In genomic region chr18:31343454-31343853, GRCh38 we compare ENCODE assay signal across 26 cellular contexts. TPM values are rescaled to one million over a fixed set of nuclear protein-coding genes. Genes with fewer than 3 reads are reported as not detected.
"Had no signal": no experiment of that assay in that cellular context is flagged by ENCODE, and none has a peak within 500 bp of the region (broad histone marks: within the 10 kb centered on the region; RNA-seq: fewer than 3 reads in every experiment).

No MANE protein-coding gene starts in this region.

- H3K36me3 ChIP-seq: brain microvascular endothelial cell, cardiac muscle cell, Peyer's patch, SJSA1 had no signal

- DNase-seq: activated CD4-positive, alpha-beta T cell treated with anti-CD3 and anti-CD28 coated beads for 1 hour; activated CD4-positive, alpha-beta T cell treated with anti-CD3 and anti-CD28 coated beads, Interleukin-2, amount 10 ng/mL, durations not matched to agents 24 days and 14 days; activated CD4-positive, alpha-beta T cell treated with anti-CD3 and anti-CD28 coated beads, Interleukin-2, amount 50 U/mL, for 48 hours; activated CD8-positive, alpha-beta memory T cell treated with anti-CD3 and anti-CD28 coated beads, Interleukin-2, amount 10 ng/mL, durations not matched to agents 7 days and 5 days; activated effector memory CD4-positive, alpha-beta T cell treated with Interleukin-2 at 50 U/mL for 16 hours; activated naive CD4-positive, alpha-beta T cell; activated T-cell treated with anti-CD3 and anti-CD28 coated beads, Interleukin-2, amount 50 U/mL, for 24 hours; amygdala; brain microvascular endothelial cell; cerebellar nuclear complex; NCI-H1048; NCI-H146; NCI-H187 treated with DMSO at 0.1 percent for 48 hours; NCI-H2081 treated with DMSO at 0.1 percent for 48 hours; NCI-H446; NCI-H524; Peyer's patch; Right ventricle myocardium superior; T-helper 17 cell; T-helper 9 cell had no signal

- H3K9me3 Mint-ChIP-seq: activated CD4-positive, alpha-beta T cell treated with anti-CD3 and anti-CD28 coated beads, Interleukin-2, amount 10 ng/mL, durations not matched to agents 24 days and 14 days; activated T-cell treated with anti-CD3 and anti-CD28 coated beads, Interleukin-2, amount 50 U/mL, for 24 hours had no signal

- H3K4me3 Mint-ChIP-seq: activated CD4-positive, alpha-beta T cell treated with anti-CD3 and anti-CD28 coated beads, Interleukin-2, amount 10 ng/mL, durations not matched to agents 24 days and 14 days; activated CD8-positive, alpha-beta memory T cell treated with anti-CD3 and anti-CD28 coated beads, Interleukin-2, amount 10 ng/mL, durations not matched to agents 7 days and 5 days; activated naive CD4-positive, alpha-beta T cell treated with anti-CD3 and anti-CD28 coated beads, Interleukin-2, amount 50 U/mL, for 24 hours; activated T-cell treated with anti-CD3 and anti-CD28 coated beads, Interleukin-2, amount 50 U/mL, for 24 hours; activated T-helper 1 cell treated with anti-CD3 and anti-CD28 coated beads, Interleukin-12 subunit alpha, Interleukin-12 subunit beta, Interleukin-2, Interleukin-4 antibody, amounts not matched to agents 30 ng/mL and 10 ng/mL and 1 ng/mL, durations not matched to agents 14 hours and 24 hours and 36 hours; T-helper 17 cell; WTC11 had no signal

- H3K4me3 ChIP-seq: cardiac muscle cell, Peyer's patch, SJSA1 had no signal

- ATAC-seq: activated CD8-positive, alpha-beta memory T cell treated with anti-CD3 and anti-CD28 coated beads, Interleukin-2, amount 10 ng/mL, durations not matched to agents 7 days and 5 days; T-helper 17 cell; WTC11 had no signal

- H3K9me3 ChIP-seq: Peyer's patch, SJSA1 had no signal

- H3K4me1 ChIP-seq: Peyer's patch, SJSA1 had no signal

- H3K27ac Mint-ChIP-seq: activated CD4-positive, alpha-beta T cell treated with anti-CD3 and anti-CD28 coated beads, Interleukin-2, amount 10 ng/mL, durations not matched to agents 24 days and 14 days; activated CD8-positive, alpha-beta memory T cell treated with anti-CD3 and anti-CD28 coated beads, Interleukin-2, amount 10 ng/mL, durations not matched to agents 7 days and 5 days; activated naive CD4-positive, alpha-beta T cell treated with anti-CD3 and anti-CD28 coated beads, Interleukin-2, amount 50 U/mL, for 24 hours; activated T-cell treated with anti-CD3 and anti-CD28 coated beads, Interleukin-2, amount 50 U/mL, for 24 hours; activated T-helper 1 cell treated with anti-CD3 and anti-CD28 coated beads, Interleukin-12 subunit alpha, Interleukin-12 subunit beta, Interleukin-2, Interleukin-4 antibody, amounts not matched to agents 30 ng/mL and 10 ng/mL and 1 ng/mL, durations not matched to agents 14 hours and 24 hours and 36 hours; T-helper 17 cell; WTC11 had no signal

- H3K4me1 Mint-ChIP-seq: activated CD4-positive, alpha-beta T cell treated with anti-CD3 and anti-CD28 coated beads, Interleukin-2, amount 10 ng/mL, durations not matched to agents 24 days and 14 days; activated CD8-positive, alpha-beta memory T cell treated with anti-CD3 and anti-CD28 coated beads, Interleukin-2, amount 10 ng/mL, durations not matched to agents 7 days and 5 days; activated naive CD4-positive, alpha-beta T cell treated with anti-CD3 and anti-CD28 coated beads, Interleukin-2, amount 50 U/mL, for 24 hours; T-helper 17 cell; WTC11 had no signal

- H3K27me3 Mint-ChIP-seq: activated CD4-positive, alpha-beta T cell treated with anti-CD3 and anti-CD28 coated beads, Interleukin-2, amount 10 ng/mL, durations not matched to agents 24 days and 14 days; activated CD8-positive, alpha-beta memory T cell treated with anti-CD3 and anti-CD28 coated beads, Interleukin-2, amount 10 ng/mL, durations not matched to agents 7 days and 5 days; activated naive CD4-positive, alpha-beta T cell treated with anti-CD3 and anti-CD28 coated beads, Interleukin-2, amount 50 U/mL, for 24 hours; activated T-cell treated with anti-CD3 and anti-CD28 coated beads, Interleukin-2, amount 50 U/mL, for 24 hours; T-helper 17 cell had no signal

- H3K36me3 Mint-ChIP-seq: activated CD8-positive, alpha-beta memory T cell treated with anti-CD3 and anti-CD28 coated beads, Interleukin-2, amount 10 ng/mL, durations not matched to agents 7 days and 5 days; activated naive CD4-positive, alpha-beta T cell treated with anti-CD3 and anti-CD28 coated beads, Interleukin-2, amount 50 U/mL, for 24 hours; WTC11 had no signal

- H3K27me3 ChIP-seq: brain microvascular endothelial cell, cardiac muscle cell, Peyer's patch, SJSA1 had no signal

- H3K27ac ChIP-seq: brain microvascular endothelial cell, cardiac muscle cell, Peyer's patch, RWPE1, SJSA1 had no signal

RNA-seq across cellular contexts. Expression of gene DSG1, which starts 25.5 kb away (rescaled TPM):
- total RNA-seq: activated CD4-positive, alpha-beta T cell treated with anti-CD3 and anti-CD28 coated beads, Interleukin-2, amount 10 ng/mL, durations not matched to agents 24 days and 14 days; activated CD8-positive, alpha-beta memory T cell treated with anti-CD3 and anti-CD28 coated beads, Interleukin-2, amount 10 ng/mL, durations not matched to agents 7 days and 5 days; activated T-helper 1 cell treated with anti-CD3 and anti-CD28 coated beads, Interleukin-12 subunit alpha, Interleukin-12 subunit beta, Interleukin-2, Interleukin-4 antibody, amounts not matched to agents 30 ng/mL and 10 ng/mL and 1 ng/mL, durations not matched to agents 14 hours and 24 hours and 36 hours; cardiac muscle cell; SJSA1; T-helper 17 cell had no signal
- polyA plus RNA-seq: cardiac muscle cell had no signal

RNA-seq across cellular contexts. Expression of gene DSG4, which starts 33.1 kb away (rescaled TPM):
- total RNA-seq: activated CD4-positive, alpha-beta T cell treated with anti-CD3 and anti-CD28 coated beads, Interleukin-2, amount 10 ng/mL, durations not matched to agents 24 days and 14 days; activated CD8-positive, alpha-beta memory T cell treated with anti-CD3 and anti-CD28 coated beads, Interleukin-2, amount 10 ng/mL, durations not matched to agents 7 days and 5 days; activated T-helper 1 cell treated with anti-CD3 and anti-CD28 coated beads, Interleukin-12 subunit alpha, Interleukin-12 subunit beta, Interleukin-2, Interleukin-4 antibody, amounts not matched to agents 30 ng/mL and 10 ng/mL and 1 ng/mL, durations not matched to agents 14 hours and 24 hours and 36 hours; cardiac muscle cell; Right ventricle myocardium superior; SJSA1; T-helper 17 cell; WTC11 had no signal
- polyA plus RNA-seq: cardiac muscle cell had no signal
